In genomic region chr6:93423542-93423941, GRCh38 we compare ENCODE assay signal across 9 cellular contexts. TPM values are rescaled to one million over a fixed set of nuclear protein-coding genes. Genes with fewer than 3 reads are reported as not detected.
A peak's percentile ranks its signal among the peaks of the same experiment; 100 is the strongest.
DNase-seq lines count a peak whose midpoint lies in the region; ATAC-seq and TF ChIP-seq lines count a peak whose summit lies in the region.
"Had no signal": no experiment of that assay in that cellular context is flagged by ENCODE, and none has a peak within 500 bp of the region (broad histone marks: within the 10 kb centered on the region; RNA-seq: fewer than 3 reads in every experiment).

No MANE protein-coding gene starts in this region.

- H3K9me3 ChIP-seq in colonic mucosa (no peaks in the 10 kb centered on the region), upper lobe of left lung (no peaks in the 10 kb centered on the region)
- H3K9me3 ChIP-seq: SJSA1 had no signal

- H3K36me3 Mint-ChIP-seq in progenitor cell of endocrine pancreas (ENCODE audit: insufficient read depth): no peaks in the 10 kb centered on the region

- H3K27me3 ChIP-seq in colonic mucosa (peaks cover 24% of the 10 kb centered on the region), upper lobe of left lung (peaks cover 0 to 9% (median 3%) of the 10 kb centered on the region in 4 donors)

- TF ChIP-seq CTCF in colonic mucosa (IDR thresholded peaks at IDR 0.05) (no peak), progenitor cell of endocrine pancreas (IDR thresholded peaks at IDR 0.05; ENCODE audit: unreplicated experiment) (peak; percentile 73), upper lobe of left lung (IDR thresholded peaks at IDR 0.05) (peak in 1 of 6 experiments; percentile 43)

- ATAC-seq in HG03175 (IDR thresholded peaks at IDR 0.05; ENCODE audit: unreplicated experiment) (peak; percentile 42), GM18511 (IDR thresholded peaks at IDR 0.05; ENCODE audit: unreplicated experiment) (no peak), upper lobe of left lung (ENCODE audit: low FRiP score in 2 of 2) (no peak)

- no peaks in the 10 kb centered on the region for H3K36me3 ChIP-seq in colonic mucosa
- no peaks in the 10 kb centered on the region for H3K36me3 ChIP-seq in upper lobe of left lung
- H3K36me3 ChIP-seq: SJSA1 had no signal

- no peak overlapping the region for H3K4me3 ChIP-seq in colonic mucosa
- no peak overlapping the region for H3K4me3 ChIP-seq in upper lobe of left lung
- H3K4me3 ChIP-seq: SJSA1 had no signal

- H3K4me1 ChIP-seq in colonic mucosa (peaks cover 2% of the 10 kb centered on the region), upper lobe of left lung (peaks cover 9 to 15% (median 11%) of the 10 kb centered on the region in 4 donors)

- H3K9ac ChIP-seq in colonic mucosa (ENCODE audit: low read depth in 2 of 2, low read length in 2 of 2): no peak overlapping the region

- H3K4me3 Mint-ChIP-seq in progenitor cell of endocrine pancreas (ENCODE audit: low read depth): no peak overlapping the region

- no peaks in the 10 kb centered on the region for H3K9me3 Mint-ChIP-seq in progenitor cell of endocrine pancreas (ENCODE audit: low read depth)

- 47 to 51% methylated on average over 2 of the region's 2 CpGs for WGBS in upper lobe of left lung, 2 donors

- H3K27me3 Mint-ChIP-seq in progenitor cell of endocrine pancreas: peaks cover 12% of the 10 kb centered on the region

- DNase-seq in ELR (ENCODE audit: low read depth) (peak; percentile 6), NCI-H69 (lab: John Stamatoyannopoulos, UW) (peak; percentile 90), colonic mucosa (peak; percentile 46), progenitor cell of endocrine pancreas (ENCODE audit: low spot score, unreplicated experiment) (peak; percentile 29), upper lobe of left lung (no peak), HPDE6-E6E7 (ENCODE audit: extremely low spot score) (no peak)

- H3K27ac ChIP-seq in colonic mucosa (no peak overlapping the region), upper lobe of left lung (no peak overlapping the region)
- H3K27ac ChIP-seq: SJSA1 had no signal

- TF ChIP-seq EP300 in upper lobe of left lung (IDR thresholded peaks at IDR 0.05): no peak

- no peak overlapping the region for H3K27ac Mint-ChIP-seq in progenitor cell of endocrine pancreas

- peaks cover 6% of the 10 kb centered on the region for H3K4me1 Mint-ChIP-seq in progenitor cell of endocrine pancreas (ENCODE audit: low read depth)

- intact Hi-C loops in colonic mucosa (cut with DNase I): no loop called here

- no peak for TF ChIP-seq POLR2A in upper lobe of left lung (IDR thresholded peaks at IDR 0.05)

RNA-seq across cellular contexts. Expression of gene EPHA7, which starts 4.2 kb away (rescaled TPM):
- total RNA-seq in colonic mucosa (1 to 10 TPM; 1.3 to 4.4 TPM), progenitor cell of endocrine pancreas (28.9 and 32.2 TPM in 2 replicates), upper lobe of left lung (1 to 10 TPM in 1 of 6 donors, under 1 TPM in 5; under 0.01 to 4.6 (median 0.27) TPM)
- total RNA-seq: SJSA1 had no signal

Comparison
In these comparisons a context has a peak if more than half of its experiments do, and no peak if none do; other contexts are left out.
1. DNase-seq: peak in ELR (single experiment), NCI-H69 (single experiment), colonic mucosa (single experiment) and progenitor cell of endocrine pancreas (single experiment); none in upper lobe of left lung (0 of 2) and HPDE6-E6E7 (single experiment).